ENCODE assay signal across 9 cellular contexts in the genomic region with DNA sequence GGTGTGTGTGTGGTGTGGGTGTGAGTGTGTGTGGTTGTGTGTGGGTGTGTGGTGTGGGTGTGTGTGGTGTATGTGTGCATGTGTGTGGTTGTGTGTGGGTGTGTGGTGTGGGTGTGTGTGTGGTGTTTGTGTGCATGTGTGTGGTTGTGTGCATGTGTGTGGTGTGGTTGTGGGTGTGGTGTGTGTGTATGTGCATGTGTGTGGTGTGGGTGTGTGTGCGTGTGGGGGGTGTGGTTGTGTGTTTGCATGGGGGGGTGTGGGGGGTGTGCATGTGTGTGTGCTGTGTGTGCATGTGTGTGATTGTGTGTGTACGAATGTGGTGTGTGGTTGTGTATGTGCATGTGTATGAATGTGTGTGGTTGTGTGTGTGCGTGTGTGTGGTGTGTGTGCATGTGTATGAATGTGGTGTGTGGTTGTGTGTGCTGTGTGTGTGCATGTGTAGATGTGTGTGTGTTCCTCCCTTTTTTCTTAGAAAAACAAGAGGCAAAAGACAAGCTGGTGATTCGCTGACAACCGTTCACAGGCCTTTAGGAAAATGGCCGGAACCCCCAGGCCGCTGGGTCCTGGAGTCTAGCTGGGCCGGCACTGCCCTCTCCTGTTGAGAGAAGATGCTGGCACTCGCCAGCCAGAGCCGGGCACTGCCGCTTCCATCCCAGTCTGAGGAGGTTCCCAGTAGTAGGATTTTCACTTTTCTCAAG. TPM values are rescaled to one million over a fixed set of nuclear protein-coding genes. Genes with fewer than 3 reads are reported as not detected.
DNase-seq lines count a peak whose midpoint lies in the region; ATAC-seq, FAIRE-seq and TF ChIP-seq lines count a peak whose summit lies in the region.
"Had no signal": no experiment of that assay in that cellular context is flagged by ENCODE, and none has a peak within 500 bp of the region (broad histone marks: within the 10 kb centered on the region; RNA-seq: fewer than 3 reads in every experiment).

No MANE protein-coding gene starts in this region.

- TF ChIP-seq POLR2A in GM18505 (IDR thresholded peaks at IDR 0.05; ENCODE audit: borderline replicate concordance, extremely low read depth, insufficient read depth, insufficient read length): no peak

- ATAC-seq in esophagus mucosa (peak; percentile 54), GM18505 (IDR thresholded peaks at IDR 0.05; ENCODE audit: unreplicated experiment) (no peak), GM18870 (IDR thresholded peaks at IDR 0.05; ENCODE audit: unreplicated experiment) (no peak)

- no peak overlapping the region for H3K4me3 Mint-ChIP-seq in nephron progenitor cell
- H3K4me3 Mint-ChIP-seq: activated naive CD8-positive, alpha-beta T cell treated with anti-CD3 and anti-CD28 coated beads, Interleukin-2, amount 10 ng/mL, durations not matched to agents 7 days and 5 days had no signal

- DNase-seq in D721Med (ENCODE audit: insufficient read length, low spot score) (no peak), NCI-H69 (lab: John Stamatoyannopoulos, UW) (peak; percentile 37), nephron progenitor cell (peak; percentile 72), AML-193 (lab: John Stamatoyannopoulos, UW) (no peak)
- DNase-seq in activated CD8-positive, alpha-beta memory T cell treated with anti-CD3 and anti-CD28 coated beads, Interleukin-2, amount 50 U/mL, for 4 hours: no peak
- DNase-seq: activated naive CD8-positive, alpha-beta T cell treated with anti-CD3 and anti-CD28 coated beads, Interleukin-2, amount 10 ng/mL, durations not matched to agents 7 days and 5 days had no signal

- H3K27ac Mint-ChIP-seq in nephron progenitor cell: no peak overlapping the region
- H3K27ac Mint-ChIP-seq: activated naive CD8-positive, alpha-beta T cell treated with anti-CD3 and anti-CD28 coated beads, Interleukin-2, amount 10 ng/mL, durations not matched to agents 7 days and 5 days had no signal

- no peaks in the 10 kb centered on the region for H3K9me3 Mint-ChIP-seq in nephron progenitor cell
- H3K9me3 Mint-ChIP-seq: activated naive CD8-positive, alpha-beta T cell treated with anti-CD3 and anti-CD28 coated beads, Interleukin-2, amount 10 ng/mL, durations not matched to agents 7 days and 5 days had no signal

- peak; percentile 5 for TF ChIP-seq CTCF in D721Med (IDR thresholded peaks at IDR 0.05; ENCODE audit: insufficient read depth, missing control alignments)
- peak; percentile 59 for TF ChIP-seq CTCF in nephron progenitor cell (IDR thresholded peaks at IDR 0.05)

- no peak for FAIRE-seq in D721Med (lab: Jason Lieb, UNC)

- H3K4me1 Mint-ChIP-seq in nephron progenitor cell: peaks cover 16% of the 10 kb centered on the region
- H3K4me1 Mint-ChIP-seq: activated naive CD8-positive, alpha-beta T cell treated with anti-CD3 and anti-CD28 coated beads, Interleukin-2, amount 10 ng/mL, durations not matched to agents 7 days and 5 days had no signal

- H3K27me3 Mint-ChIP-seq in nephron progenitor cell (ENCODE audit: low read depth, poor library complexity): peaks cover 19% of the 10 kb centered on the region

- no peaks in the 10 kb centered on the region for H3K36me3 Mint-ChIP-seq in nephron progenitor cell (ENCODE audit: low read depth)
- H3K36me3 Mint-ChIP-seq: activated naive CD8-positive, alpha-beta T cell treated with anti-CD3 and anti-CD28 coated beads, Interleukin-2, amount 10 ng/mL, durations not matched to agents 7 days and 5 days had no signal

RNA-seq across cellular contexts. Expression of a gene that starts 44.6 kb away (rescaled TPM):
- 19.9 TPM for total RNA-seq in esophagus mucosa
- total RNA-seq: activated naive CD8-positive, alpha-beta T cell treated with anti-CD3 and anti-CD28 coated beads, Interleukin-2, amount 10 ng/mL, durations not matched to agents 7 days and 5 days had no signal

Comparison
In these comparisons a context has a peak if more than half of its experiments do, and no peak if none do; other contexts are left out.
1. DNase-seq: peak in NCI-H69 (single experiment) and nephron progenitor cell (single experiment); none in D721Med (single experiment), AML-193 (0 of 2) and activated CD8-positive, alpha-beta memory T cell treated with anti-CD3 and anti-CD28 coated beads, Interleukin-2, amount 50 U/mL, for 4 hours (single experiment).